Comparison of ENCODE assay signal across 8 cellular contexts in genomic region chr2:109127556-109127955, GRCh38. TPM values are rescaled to one million over a fixed set of nuclear protein-coding genes. Genes with fewer than 3 reads are reported as not detected.
A peak's percentile ranks its signal among the peaks of the same experiment; 100 is the strongest.
DNase-seq lines count a peak whose midpoint lies in the region; ATAC-seq and TF ChIP-seq lines count a peak whose summit lies in the region.

No MANE protein-coding gene starts in this region.

- in situ Hi-C loops in IMR-90 (cut with MboI; ENCODE audit: low sequenced_read_pairs): loop anchor here (5.0 to 25.0 kb wide), 2 partner anchors 210 to 380 kb away; no protein-coding TSS in a partner anchor

- H4K5ac ChIP-seq in IMR-90 (ENCODE audit: low read depth, low read length): no peak overlapping the region

- no peaks in the 10 kb centered on the region for H3K36me3 ChIP-seq in CD4-positive, CD25-positive, alpha-beta regulatory T cell (ENCODE audit: control insufficient read depth, insufficient read depth, low read length)
- H3K36me3 ChIP-seq in IMR-90 (ENCODE audit: control insufficient read depth, insufficient read depth, low read length) (no peaks in the 10 kb centered on the region), breast epithelium (no peaks in the 10 kb centered on the region)

- peaks cover 34% of the 10 kb centered on the region for H3K4me1 ChIP-seq in CD4-positive, CD25-positive, alpha-beta regulatory T cell (ENCODE audit: control insufficient read depth, insufficient read depth, low read length, poor library complexity, severe bottlenecking)
- H3K4me1 ChIP-seq in IMR-90 (ENCODE audit: control insufficient read depth, insufficient read depth, low read length) (peaks cover 13% of the 10 kb centered on the region), breast epithelium (peaks cover 0 to 4% of the 10 kb centered on the region in 2 donors)

- H3K79me1 ChIP-seq in IMR-90 (ENCODE audit: low read depth in 1 of 2, low read length in 2 of 2): peaks cover 0 to 48% of the 10 kb centered on the region in 2 experiments; a peak in 2 of 4 replicates

- ATAC-seq in CD4-positive, CD25-positive, alpha-beta regulatory T cell (ENCODE audit: low read depth in 2 of 2): no peak
- ATAC-seq in IMR-90 (ENCODE audit: low read depth): no peak
- no peak for ATAC-seq in natural killer cell treated with Interleukin-12 subunit alpha and Interleukin-12 subunit beta and Interleukin-15 and Interleukin-18, amount 100 ng/mL, for 72 hours
- no peak for ATAC-seq in GM19463 (IDR thresholded peaks at IDR 0.05; ENCODE audit: unreplicated experiment)

- H3K9me3 ChIP-seq in CD4-positive, CD25-positive, alpha-beta regulatory T cell (ENCODE audit: control insufficient read depth in 2 of 2, low read length in 2 of 2): no peaks in the 10 kb centered on the region
- H3K9me3 ChIP-seq in IMR-90 (ENCODE audit: control insufficient read depth, insufficient read depth, low read length) (0 out of 2 replicates have a peak, but pooled peaks cover 2% of the 10 kb centered on the region), breast epithelium (no peaks in the 10 kb centered on the region)

- no peaks in the 10 kb centered on the region for H3K36me3 Mint-ChIP-seq in CD4-positive, CD25-positive, alpha-beta regulatory T cell
- no peaks in the 10 kb centered on the region for H3K36me3 Mint-ChIP-seq in natural killer cell treated with Interleukin-12 subunit alpha and Interleukin-12 subunit beta and Interleukin-15 and Interleukin-18, amount 100 ng/mL, for 72 hours

- no peak overlapping the region for H4K8ac ChIP-seq in IMR-90 (ENCODE audit: low read depth in 2 of 2, low read length in 2 of 2)

- H4K20me1 ChIP-seq in IMR-90 (ENCODE audit: insufficient read depth, low read length): peaks cover 38% of the 10 kb centered on the region

- H2AFZ ChIP-seq in IMR-90 (replicated peaks; ENCODE audit: low read length, poor library complexity): no peak overlapping the region

- dilution Hi-C loops in IMR-90 (cut with HindIII; ENCODE audit: low sequenced_read_pairs, unreplicated experiment): no loop called here

- no peak overlapping the region for H3K23ac ChIP-seq in IMR-90 (ENCODE audit: low read depth, low read length)

- H3K56ac ChIP-seq in IMR-90 (ENCODE audit: extremely low read depth, insufficient read depth, low read length): no peak overlapping the region

- TF ChIP-seq POLR2A in IMR-90 (IDR thresholded peaks at IDR 0.05; ENCODE audit: low read depth, low read length) (no peak), breast epithelium (IDR thresholded peaks at IDR 0.05) (no peak)

- peaks cover 15% of the 10 kb centered on the region for H3K27me3 ChIP-seq in CD4-positive, CD25-positive, alpha-beta regulatory T cell (ENCODE audit: control insufficient read depth, insufficient read depth, low read length)
- peaks cover 7% of the 10 kb centered on the region for H3K27me3 ChIP-seq in IMR-90 (ENCODE audit: control insufficient read depth, insufficient read depth, low read length)
- peaks cover 0 to 4% of the 10 kb centered on the region in 2 donors for H3K27me3 ChIP-seq in breast epithelium

- H3K4ac ChIP-seq in IMR-90 (ENCODE audit: low read depth, low read length): 0 out of 2 replicates have a peak overlapping the region, but pooled peaks have one; percentile 13

- TF ChIP-seq RAD21 in IMR-90 (IDR thresholded peaks at IDR 0.05; ENCODE audit: low read length): no peak

- no peak overlapping the region for H2BK5ac ChIP-seq in IMR-90 (ENCODE audit: low read depth, low read length, poor library complexity, severe bottlenecking)

- DNase-seq in CD4-positive, CD25-positive, alpha-beta regulatory T cell: no peak
- no peak for DNase-seq in IMR-90
- no peak for DNase-seq in breast epithelium (ENCODE audit: low spot score in 2 of 2)
- DNase-seq in natural killer cell treated with Interleukin-12 subunit alpha and Interleukin-12 subunit beta and Interleukin-15 and Interleukin-18, amount 100 ng/mL, for 72 hours (ENCODE audit: low spot score): no peak
- no peak for DNase-seq in NCI-H345 treated with DMSO at 0.1 percent for 48 hours (lab: John Stamatoyannopoulos, UW; ENCODE audit: unreplicated experiment)
- no peak for DNase-seq in SW 1271 (lab: John Stamatoyannopoulos, UW)
- no peak for DNase-seq in NCI-H2171 (lab: John Stamatoyannopoulos, UW)

- peaks cover 52% of the 10 kb centered on the region for H3K27me3 Mint-ChIP-seq in CD4-positive, CD25-positive, alpha-beta regulatory T cell
- peaks cover 34 to 62% of the 10 kb centered on the region in 2 donors for H3K27me3 Mint-ChIP-seq in natural killer cell treated with Interleukin-12 subunit alpha and Interleukin-12 subunit beta and Interleukin-15 and Interleukin-18, amount 100 ng/mL, for 72 hours

- 100% methylated on average over 2 of the region's 10 CpGs; no CpG with 5 or more reads in 1 of the 2 experiments for WGBS in IMR-90 (ENCODE audit: extremely low coverage in 2 of 2, insufficient read length in 1 of 2), 2 experiments

- no peak overlapping the region for H3K14ac ChIP-seq in IMR-90 (replicated peaks; ENCODE audit: low read depth, low read length)

- H2AK5ac ChIP-seq in IMR-90 (ENCODE audit: low read depth, low read length): peak overlapping the region; percentile 53; the same call in 1 of the 2 replicates

- no peak overlapping the region for H2BK20ac ChIP-seq in IMR-90 (ENCODE audit: low read depth, low read length)

- H3K4me3 Mint-ChIP-seq in CD4-positive, CD25-positive, alpha-beta regulatory T cell: peak overlapping the region; percentile 62 to 87 (median 82)
- peak overlapping the region; percentile 52 for H3K4me3 Mint-ChIP-seq in natural killer cell treated with Interleukin-12 subunit alpha and Interleukin-12 subunit beta and Interleukin-15 and Interleukin-18, amount 100 ng/mL, for 72 hours

- H3K4me1 Mint-ChIP-seq in CD4-positive, CD25-positive, alpha-beta regulatory T cell: peaks cover 0 to 46% (median 11%) of the 10 kb centered on the region in 4 donors
- H3K4me1 Mint-ChIP-seq in natural killer cell treated with Interleukin-12 subunit alpha and Interleukin-12 subunit beta and Interleukin-15 and Interleukin-18, amount 100 ng/mL, for 72 hours (ENCODE audit: low read depth in 2 of 2): peaks cover 5 to 11% of the 10 kb centered on the region in 2 donors

- H3K9me1 ChIP-seq in IMR-90 (ENCODE audit: insufficient read depth, low read length): peaks cover 12% of the 10 kb centered on the region

- H3K18ac ChIP-seq in IMR-90 (ENCODE audit: low read depth, low read length): no peak overlapping the region

- no peak overlapping the region for H4K91ac ChIP-seq in IMR-90 (ENCODE audit: insufficient read depth, low read depth, low read length)

- H2BK120ac ChIP-seq in IMR-90 (ENCODE audit: low read depth, low read length): 0 out of 2 replicates have a peak overlapping the region, but pooled peaks have one; percentile 12

- POLR2A ChIA-PET in IMR-90 (lab: Charles Lee; ENCODE audit: unreplicated experiment): no interaction called here

- intact Hi-C loops in IMR-90 (cut with micrococcal nuclease): loop anchor here (5.0 kb wide), 2 partner anchors 135 to 250 kb away; no protein-coding TSS in a partner anchor
- intact Hi-C loops in breast epithelium (cut with DNase I; ENCODE audit: low total_unique reads): loop anchor here (10.0 kb wide), 1 partner anchor 387 kb away; no protein-coding TSS in a partner anchor

- peak overlapping the region; percentile 41 for H3K4me3 ChIP-seq in CD4-positive, CD25-positive, alpha-beta regulatory T cell (ENCODE audit: low read depth, low read length)
- no peak overlapping the region for H3K4me3 ChIP-seq in IMR-90 (ENCODE audit: insufficient read depth, low read depth, low read length)
- peak overlapping the region in 2 of 3 donors; percentile 68 to 79 for H3K4me3 ChIP-seq in breast epithelium

- no peak overlapping the region for H2AK9ac ChIP-seq in IMR-90 (replicated peaks; ENCODE audit: low read depth, low read length, poor library complexity)

- peak overlapping the region in 1 of 3 donors; percentile 78 for H3K27ac Mint-ChIP-seq in CD4-positive, CD25-positive, alpha-beta regulatory T cell
- no peak overlapping the region for H3K27ac Mint-ChIP-seq in natural killer cell treated with Interleukin-12 subunit alpha and Interleukin-12 subunit beta and Interleukin-15 and Interleukin-18, amount 100 ng/mL, for 72 hours

- no TSS peak for BruUV-seq in IMR-90 (replicated peaks; lab: Mats Ljungman, UMichigan)

- no peak overlapping the region for H3K27ac ChIP-seq in CD4-positive, CD25-positive, alpha-beta regulatory T cell (ENCODE audit: insufficient read depth, low read length, poor library complexity, severe bottlenecking)
- H3K27ac ChIP-seq in IMR-90 (ENCODE audit: insufficient read depth, low read length): no peak overlapping the region
- H3K27ac ChIP-seq in breast epithelium: no peak overlapping the region

- TF ChIP-seq CTCF in IMR-90 (conservative IDR thresholded peaks at IDR 0.05; ENCODE audit: low read depth, low read length) (no peak), breast epithelium (IDR thresholded peaks at IDR 0.05) (no peak)

- H3K4me2 ChIP-seq in IMR-90 (ENCODE audit: low read depth, low read length): no peak overlapping the region

- CTCF ChIA-PET in IMR-90 (lab: Yijun Ruan, JAX): interaction anchor here (0.7 to 1.8 kb wide), 5 partner anchors 38 to 403 kb away, joined by 3 to 4 read pairs (median 4); no protein-coding TSS in a partner anchor

- no peak overlapping the region for H2BK15ac ChIP-seq in IMR-90 (ENCODE audit: low read depth, low read length)

- peaks cover 0 to 1% (median 0%) of the 10 kb centered on the region in 7 donors for H3K9me3 Mint-ChIP-seq in CD4-positive, CD25-positive, alpha-beta regulatory T cell
- no peaks in the 10 kb centered on the region for H3K9me3 Mint-ChIP-seq in natural killer cell treated with Interleukin-12 subunit alpha and Interleukin-12 subunit beta and Interleukin-15 and Interleukin-18, amount 100 ng/mL, for 72 hours

- no peak overlapping the region for H3K9ac ChIP-seq in IMR-90 (ENCODE audit: low read depth, low read length)

TF ChIP-seq in IMR-90, 13 proteins besides CTCF, POLR2A, EP300 and RAD21 (continues in another document):
- TF ChIP-seq MXI1 (IDR thresholded peaks at IDR 0.05; ENCODE audit: borderline replicate concordance, low read depth, low read length) (no peak), FOS (IDR thresholded peaks at IDR 0.05; ENCODE audit: low read depth, low read length) (no peak), RCOR1 (IDR thresholded peaks at IDR 0.05; ENCODE audit: insufficient replicate concordance, low read length) (no peak), NFE2L2 (IDR thresholded peaks at IDR 0.05; ENCODE audit: low read depth, low read length) (no peak), CEBPB (IDR thresholded peaks at IDR 0.05; ENCODE audit: low read depth, low read length) (no peak), MAFK (IDR thresholded peaks at IDR 0.05; ENCODE audit: low read depth, low read length) (no peak)

RNA-seq across cellular contexts. Expression of gene SH3RF3, which starts 1.4 kb away (rescaled TPM):
- 1.4 TPM for total RNA-seq in CD4-positive, CD25-positive, alpha-beta regulatory T cell
- polyA plus RNA-seq in CD4-positive, CD25-positive, alpha-beta regulatory T cell: 1 to 10 TPM in 1 of 4 donors, under 1 TPM in 3; 0.16 to 1.6 (median 0.68) TPM
- total RNA-seq in IMR-90 (2012; rRNA removed) (3.4 and 3.9 TPM in 2 replicates), breast epithelium (1 to 10 TPM; 3.2 to 5.6 (median 4.6) TPM)
- polyA plus RNA-seq in IMR-90 (2012; rRNA removed): 5.3 and 5.7 TPM in 2 replicates
- polyA plus RNA-seq in IMR-90 (2012; cell fraction: cytosol; rRNA removed): 2.9 and 5.9 TPM in 2 replicates
- polyA plus RNA-seq in IMR-90 (2012; cell fraction: nucleus; rRNA removed; ENCODE audit: low replicate concordance): 10.7 and 11.0 TPM in 2 replicates
- under 1 TPM in 1 of 2 donors, not detected in 1; 0.05 TPM for total RNA-seq in natural killer cell treated with Interleukin-12 subunit alpha and Interleukin-12 subunit beta and Interleukin-15 and Interleukin-18, amount 100 ng/mL, for 72 hours
